Comparison of ENCODE assay signal across 1 cellular context in genomic region chr5:98934581-98934980, GRCh38.
A peak's percentile ranks its signal among the peaks of the same experiment; 100 is the strongest.
TF ChIP-seq lines count a peak whose summit lies in the region.

No MANE protein-coding gene starts in this region.

TF ChIP-seq in IMR-90, 13 proteins besides CTCF, POLR2A, EP300 and RAD21:
- TF ChIP-seq CEBPB (IDR thresholded peaks at IDR 0.05; ENCODE audit: low read depth, low read length) (peak; percentile 36; the same call in 1 of the 2 replicates), CHD1 (IDR thresholded peaks at IDR 0.05; ENCODE audit: low read depth, low read length) (no peak), RCOR1 (IDR thresholded peaks at IDR 0.05; ENCODE audit: insufficient replicate concordance, low read length) (no peak)
TF ChIP-seq in IMR-90: peak in this region for 1.
